ENCODE assay signal across 9 cellular contexts in genomic region chr7:3955751-3956696, GRCh38.
DNase-seq lines count a peak whose midpoint lies in the region; ATAC-seq and TF ChIP-seq lines count a peak whose summit lies in the region.
"Had no signal": no experiment of that assay in that cellular context is flagged by ENCODE, and none has a peak within 500 bp of the region (broad histone marks: within the 10 kb centered on the region; RNA-seq: fewer than 3 reads in every experiment).

No MANE protein-coding gene starts in this region.

- no peaks in the 10 kb centered on the region for H3K27me3 ChIP-seq in heart right ventricle
- no peaks in the 10 kb centered on the region for H3K27me3 ChIP-seq in SK-N-SH (ENCODE audit: insufficient read depth)
- H3K27me3 ChIP-seq: ascending aorta had no signal

- no peaks in the 10 kb centered on the region for H4K20me1 ChIP-seq in SK-N-SH (ENCODE audit: insufficient read depth)

- CTCF ChIA-PET in SK-N-SH (lab: Yijun Ruan, JAX) = interaction anchor here (1.1 to 1.6 kb wide), 2 partner anchors 9 to 13 kb away, joined by 3 to 4 read pairs; no protein-coding TSS in a partner anchor

- 81 to 84% methylated on average over 14 of the region's 14 CpGs for WGBS in heart right ventricle, 2 donors
- 47% methylated on average over 14 of the region's 14 CpGs for WGBS in SK-N-SH (ENCODE audit: low lambda C conversion rate)

- no peak overlapping the region; the same call in 1 of the 2 replicates for H3K4me2 ChIP-seq in SK-N-SH

- H2AFZ ChIP-seq in SK-N-SH (ENCODE audit: low read depth) = no peak overlapping the region

- H3K27ac ChIP-seq in heart right ventricle (no peak overlapping the region), SK-N-SH (ENCODE audit: low read depth in 2 of 2, low read length in 1 of 2) (no peak overlapping the region)
- H3K27ac ChIP-seq: ascending aorta had no signal

- H3K36me3 ChIP-seq in heart right ventricle = no peaks in the 10 kb centered on the region
- H3K36me3 ChIP-seq in SK-N-SH (replicated peaks in 1 of 2; ENCODE audit: control insufficient read depth in 1 of 2, insufficient read depth in 2 of 2, low read length in 1 of 2) = no peaks in the 10 kb centered on the region

- H3K9me3 ChIP-seq in heart right ventricle (no peaks in the 10 kb centered on the region), SK-N-SH (no peaks in the 10 kb centered on the region)
- H3K9me3 ChIP-seq: ascending aorta had no signal

- no peak overlapping the region for H3K4me3 ChIP-seq in heart right ventricle
- no peak overlapping the region for H3K4me3 ChIP-seq in SK-N-SH (ENCODE audit: low read depth in 2 of 2, low read length in 1 of 2)
- H3K4me3 ChIP-seq: ascending aorta had no signal

- DNase-seq in NCI-H345 (lab: John Stamatoyannopoulos, UW) (peak; percentile 37), kidney tubule cell (ENCODE audit: low spot score) (peak; percentile 91), heart right ventricle (no peak), AG08396 (ENCODE audit: low spot score) (no peak), SK-N-SH (no peak), GOT3 (lab: John Stamatoyannopoulos, UW) (no peak)

- H3F3A ChIP-seq in SK-N-SH (replicated peaks; ENCODE audit: insufficient read depth) = no peaks in the 10 kb centered on the region

- no peak for TF ChIP-seq RAD21 in SK-N-SH (IDR thresholded peaks at IDR 0.05; ENCODE audit: low read length)

- H3K4me1 ChIP-seq in heart right ventricle (no peaks in the 10 kb centered on the region), SK-N-SH (ENCODE audit: control insufficient read depth in 1 of 2, insufficient read depth in 2 of 2, low read depth in 1 of 2, low read length in 1 of 2) (peaks cover 0 to 10% of the 10 kb centered on the region in 2 experiments; a peak in 2 of 4 replicates)
- H3K4me1 ChIP-seq: ascending aorta had no signal

- H3K9ac ChIP-seq in SK-N-SH = no peak overlapping the region

- TF ChIP-seq EP300 in SK-N-SH (IDR thresholded peaks at IDR 0.05; ENCODE audit: borderline replicate concordance in 1 of 2, low read depth in 1 of 2, low read length in 1 of 2) = no peak

- POLR2A ChIA-PET in SK-N-SH (lab: Yijun Ruan, JAX) = interaction anchor here (0.7 kb wide), 1 partner anchor 130 kb away, joined by 3 read pairs; no protein-coding TSS in a partner anchor

- intact Hi-C loops in heart right ventricle (cut with DNase I) = no loop called here

- H3K79me2 ChIP-seq in SK-N-SH (ENCODE audit: insufficient read depth) = no peaks in the 10 kb centered on the region

- no peak for TF ChIP-seq CTCF in heart right ventricle (IDR thresholded peaks at IDR 0.05)
- no peak for TF ChIP-seq CTCF in SK-N-SH (IDR thresholded peaks at IDR 0.05)

- ATAC-seq in GM18858 (IDR thresholded peaks at IDR 0.05; ENCODE audit: unreplicated experiment) = peak; percentile 74
- ATAC-seq in HG02623 (IDR thresholded peaks at IDR 0.05; ENCODE audit: unreplicated experiment) = peak; percentile 76
- no peak for ATAC-seq in heart right ventricle

- H3K9me2 ChIP-seq in SK-N-SH = no peaks in the 10 kb centered on the region

TF ChIP-seq in SK-N-SH, 30 proteins besides CTCF, POLR2A, EP300 and RAD21:
- TF ChIP-seq SMC3 (IDR thresholded peaks at IDR 0.05; ENCODE audit: low read depth, low read length) = no peak
- TF ChIP-seq YY1 (IDR thresholded peaks at IDR 0.05; ENCODE audit: low read depth) = no peak
- no peak for TF ChIP-seq MXI1 (IDR thresholded peaks at IDR 0.05; ENCODE audit: low read depth, low read length)
- TF ChIP-seq TAF1 (IDR thresholded peaks at IDR 0.05; ENCODE audit: borderline replicate concordance, low read depth, low read length) = no peak
- no peak for TF ChIP-seq NFIC (IDR thresholded peaks at IDR 0.05; ENCODE audit: borderline replicate concordance)
- no peak for TF ChIP-seq RCOR1 (IDR thresholded peaks at IDR 0.05; ENCODE audit: low read length)
- TF ChIP-seq FOSL2 (IDR thresholded peaks at IDR 0.05; ENCODE audit: borderline replicate concordance, low read depth) = no peak
- TF ChIP-seq TEAD4 (IDR thresholded peaks at IDR 0.05; ENCODE audit: borderline replicate concordance, insufficient read depth) = no peak

Comparison
In these comparisons a context has a peak if more than half of its experiments do, and no peak if none do; other contexts are left out.
1. ATAC-seq: peak in GM18858 (single experiment) and HG02623 (single experiment); none in heart right ventricle (0 of 8).
2. DNase-seq: peak in NCI-H345 (single experiment) and kidney tubule cell (single experiment); none in heart right ventricle (0 of 2), AG08396 (single experiment), SK-N-SH (single experiment) and GOT3 (single experiment).